8 cellular contexts compared by ENCODE assay signal in the genomic region with DNA sequence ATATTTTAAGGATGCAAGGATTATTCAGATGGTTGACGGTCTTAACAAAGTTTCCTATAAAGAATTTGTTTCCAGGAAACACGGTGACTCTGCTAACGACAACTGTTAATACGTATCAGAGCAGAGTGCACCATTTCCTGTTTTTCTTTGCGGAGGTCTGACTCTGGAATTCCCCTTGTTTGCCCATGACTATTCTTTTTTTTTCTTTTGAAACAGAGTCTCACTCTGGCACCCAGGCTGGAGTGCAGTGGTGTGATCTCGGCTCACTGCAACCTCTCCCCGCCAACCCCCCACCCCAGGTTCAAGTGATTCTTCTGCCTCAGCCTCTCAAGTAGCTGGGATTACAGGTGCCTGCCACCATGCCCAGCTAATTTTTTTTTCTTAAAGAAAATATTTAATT.
DNase-seq lines count a peak whose midpoint lies in the region; ATAC-seq and TF ChIP-seq lines count a peak whose summit lies in the region.

No MANE protein-coding gene starts in this region.

- H3K27ac Mint-ChIP-seq in T-helper 17 cell = peak overlapping the region; percentile 96

- peak overlapping the region; percentile 71 for H3K4me3 Mint-ChIP-seq in T-helper 17 cell

- H3K4me3 ChIP-seq in brain microvascular endothelial cell (ENCODE audit: low read depth, low read length) (no peak overlapping the region), neutrophil (ENCODE audit: low read depth in 1 of 2, low read length in 1 of 2) (peak overlapping the region; percentile 24 to 39), urinary bladder (ENCODE audit: low read depth, low read length) (no peak overlapping the region)

- no peaks in the 10 kb centered on the region for H3K9me3 ChIP-seq in T-helper 17 cell (ENCODE audit: control insufficient read depth, low read length, poor library complexity, severe bottlenecking)
- no peaks in the 10 kb centered on the region for H3K9me3 ChIP-seq in neutrophil

- DNase-seq in T-helper 17 cell = peak; percentile 42 to 61 (median 48)
- peak; percentile 82 for DNase-seq in brain microvascular endothelial cell
- DNase-seq in D341Med (ENCODE audit: low spot score) = no peak
- no peak for DNase-seq in NCI-H187 (lab: John Stamatoyannopoulos, UW)

- TF ChIP-seq CTCF in brain microvascular endothelial cell (IDR thresholded peaks at IDR 0.05; ENCODE audit: low read depth, low read length, missing control alignments) = no peak
- TF ChIP-seq CTCF in neutrophil (IDR thresholded peaks at IDR 0.05) = peak; percentile 20

- in situ Hi-C loops in brain microvascular endothelial cell (cut with HindIII; ENCODE audit: low pct_ligation_motif_present, low sequenced_read_pairs) = no loop called here

- H3K27me3 ChIP-seq in brain microvascular endothelial cell (replicated peaks) (no peaks in the 10 kb centered on the region), neutrophil (no peaks in the 10 kb centered on the region)

- no peaks in the 10 kb centered on the region for H3K36me3 ChIP-seq in brain microvascular endothelial cell (replicated peaks)
- H3K36me3 ChIP-seq in neutrophil = no peaks in the 10 kb centered on the region
- no peaks in the 10 kb centered on the region for H3K36me3 ChIP-seq in urinary bladder (ENCODE audit: insufficient read depth)

- H3K27me3 Mint-ChIP-seq in T-helper 17 cell = no peaks in the 10 kb centered on the region

- peak overlapping the region; percentile 76 for H3K27ac ChIP-seq in brain microvascular endothelial cell
- peak overlapping the region; percentile 91 for H3K27ac ChIP-seq in neutrophil
- peak overlapping the region; percentile 50 for H3K27ac ChIP-seq in urinary bladder (ENCODE audit: low read depth)

- WGBS in urinary bladder = 69% methylated on average over 7 of the region's 7 CpGs

- H3K4me1 Mint-ChIP-seq in T-helper 17 cell = peaks cover 59% of the 10 kb centered on the region

- peaks cover 50 to 52% of the 10 kb centered on the region in 2 experiments for H3K4me1 ChIP-seq in neutrophil (ENCODE audit: control insufficient read depth in 1 of 2, insufficient read depth in 1 of 2, low read depth in 1 of 2, low read length in 1 of 2)
- H3K4me1 ChIP-seq in urinary bladder (ENCODE audit: insufficient read depth) = peaks cover 1% of the 10 kb centered on the region

- peaks cover 11% of the 10 kb centered on the region for H3K36me3 Mint-ChIP-seq in T-helper 17 cell (ENCODE audit: low read depth)

- ATAC-seq in GM18499 (IDR thresholded peaks at IDR 0.05; ENCODE audit: insufficient read depth, unreplicated experiment) (peak; percentile 30), HG03039 (IDR thresholded peaks at IDR 0.05; ENCODE audit: unreplicated experiment) (peak; percentile 29), T-helper 17 cell (peak; percentile 76)

Comparison
In these comparisons a context has a peak if more than half of its experiments do, and no peak if none do; other contexts are left out.
1. DNase-seq: peak in T-helper 17 cell (3 of 3) and brain microvascular endothelial cell (single experiment); none in D341Med (single experiment) and NCI-H187 (0 of 2).
2. H3K4me3 ChIP-seq: peak in neutrophil (2 of 2); none in brain microvascular endothelial cell (single experiment) and urinary bladder (single experiment).
3. Peak in every context shown above with its lines, with median percentiles within 50 percentile points of each other: ATAC-seq and H3K27ac ChIP-seq.